ENCODE assay signal across 1 cellular context in genomic region chr17:7021993-7022778, GRCh38.
TF ChIP-seq lines count a peak whose summit lies in the region.

No MANE protein-coding gene starts in this region.

TF ChIP-seq in HepG2, 621 proteins besides CTCF, POLR2A, EP300 and RAD21 (continued from another document and continues in another):
- TF ChIP-seq GMEB2 (CRISPR knock-in tag; IDR thresholded peaks at IDR 0.05; ENCODE audit: low read depth) = no peak
- no peak for TF ChIP-seq SOX5 (CRISPR knock-in tag; IDR thresholded peaks at IDR 0.05; ENCODE audit: borderline replicate concordance)
- TF ChIP-seq CENPX (CRISPR knock-in tag; IDR thresholded peaks at IDR 0.05) = no peak
- TF ChIP-seq MLLT10 (CRISPR knock-in tag; IDR thresholded peaks at IDR 0.05) = no peak
- TF ChIP-seq KMT2A (CRISPR knock-in tag; IDR thresholded peaks at IDR 0.05) = no peak
- no peak for TF ChIP-seq MAFG (CRISPR knock-in tag; IDR thresholded peaks at IDR 0.05)
- TF ChIP-seq DPF2 (CRISPR knock-in tag; IDR thresholded peaks at IDR 0.05; ENCODE audit: borderline replicate concordance, low read depth) = no peak
- no peak for TF ChIP-seq SOX6 (IDR thresholded peaks at IDR 0.05)
- TF ChIP-seq SOX6 (CRISPR knock-in tag; IDR thresholded peaks at IDR 0.05) = no peak
- no peak for TF ChIP-seq CBX2 (IDR thresholded peaks at IDR 0.05; ENCODE audit: low read depth, low read length)
- TF ChIP-seq CBX2 (CRISPR knock-in tag; IDR thresholded peaks at IDR 0.05; ENCODE audit: low read depth) = no peak
- TF ChIP-seq RXRB (CRISPR knock-in tag; IDR thresholded peaks at IDR 0.05; ENCODE audit: borderline replicate concordance) = no peak
- TF ChIP-seq ZFP36 (IDR thresholded peaks at IDR 0.05; ENCODE audit: borderline replicate concordance, low read depth, low read length, partially characterized antibody) = no peak
- no peak for TF ChIP-seq PHF21A (CRISPR knock-in tag; IDR thresholded peaks at IDR 0.05)
- no peak for TF ChIP-seq ZNF460 (CRISPR knock-in tag; IDR thresholded peaks at IDR 0.05; ENCODE audit: borderline replicate concordance)
- no peak for TF ChIP-seq MAFF (IDR thresholded peaks at IDR 0.05; ENCODE audit: low read depth, low read length)
- TF ChIP-seq NR3C1 (CRISPR knock-in tag; IDR thresholded peaks at IDR 0.05) = no peak
- TF ChIP-seq NFKBIZ (CRISPR knock-in tag; IDR thresholded peaks at IDR 0.05) = no peak
- TF ChIP-seq RBAK (CRISPR knock-in tag; IDR thresholded peaks at IDR 0.05) = no peak
- TF ChIP-seq ZNF597 (CRISPR knock-in tag; IDR thresholded peaks at IDR 0.05) = no peak
- no peak; the same call in 1 of the 2 replicates for TF ChIP-seq MXD3 (CRISPR knock-in tag; IDR thresholded peaks at IDR 0.05)
- no peak for TF ChIP-seq STAT6 (CRISPR knock-in tag; IDR thresholded peaks at IDR 0.05; ENCODE audit: borderline replicate concordance)
- TF ChIP-seq ZNF629 (CRISPR knock-in tag; conservative IDR thresholded peaks at IDR 0.05) = no peak
- no peak for TF ChIP-seq ZNF496 (CRISPR knock-in tag; IDR thresholded peaks at IDR 0.05; ENCODE audit: insufficient replicate concordance)
- no peak for TF ChIP-seq LCORL (IDR thresholded peaks at IDR 0.05)
- peak; percentile 73; the same call in 1 of the 2 replicates for TF ChIP-seq LCORL (CRISPR knock-in tag; IDR thresholded peaks at IDR 0.05)
- TF ChIP-seq ZNF44 (CRISPR knock-in tag; IDR thresholded peaks at IDR 0.05) = no peak
- no peak for TF ChIP-seq FOXM1 (CRISPR knock-in tag; IDR thresholded peaks at IDR 0.05)
- no peak for TF ChIP-seq ZNF562 (CRISPR knock-in tag; IDR thresholded peaks at IDR 0.05; ENCODE audit: borderline replicate concordance)
- TF ChIP-seq NFE2 (CRISPR knock-in tag; IDR thresholded peaks at IDR 0.05) = no peak
- TF ChIP-seq ELK4 (CRISPR knock-in tag; IDR thresholded peaks at IDR 0.05; ENCODE audit: borderline replicate concordance) = no peak
- TF ChIP-seq CEBPZ (IDR thresholded peaks at IDR 0.05; ENCODE audit: low read length) = no peak
- peak; percentile 44; the same call in 1 of the 2 replicates for TF ChIP-seq BCL6 (CRISPR knock-in tag; IDR thresholded peaks at IDR 0.05)
- TF ChIP-seq SMC3 (IDR thresholded peaks at IDR 0.05; ENCODE audit: low read length) = no peak; the same call in 1 of the 2 replicates
- TF ChIP-seq CREB3 (CRISPR knock-in tag; IDR thresholded peaks at IDR 0.05) = no peak
- TF ChIP-seq HDAC6 (IDR thresholded peaks at IDR 0.05; ENCODE audit: low read depth, low read length) = no peak
- no peak for TF ChIP-seq PAX8 (CRISPR knock-in tag; IDR thresholded peaks at IDR 0.05; ENCODE audit: borderline replicate concordance)
- TF ChIP-seq NCOA2 (CRISPR knock-in tag; IDR thresholded peaks at IDR 0.05) = no peak
- TF ChIP-seq ZBTB49 (CRISPR knock-in tag; IDR thresholded peaks at IDR 0.05; ENCODE audit: borderline replicate concordance) = no peak
- no peak for TF ChIP-seq RFX1 (IDR thresholded peaks at IDR 0.05)
- TF ChIP-seq ZNF296 (CRISPR knock-in tag; conservative IDR thresholded peaks at IDR 0.05) = no peak
- TF ChIP-seq ZNF598 (CRISPR knock-in tag; IDR thresholded peaks at IDR 0.05; ENCODE audit: borderline replicate concordance) = no peak
- peak; percentile 64 for TF ChIP-seq ZFX (CRISPR knock-in tag; IDR thresholded peaks at IDR 0.05; ENCODE audit: low read depth)
- peak; percentile 56; the same call in 1 of the 2 replicates for TF ChIP-seq KDM4B (CRISPR knock-in tag; IDR thresholded peaks at IDR 0.05)
- no peak for TF ChIP-seq ZNF207 (IDR thresholded peaks at IDR 0.05; ENCODE audit: borderline replicate concordance)
- no peak for TF ChIP-seq NR2F1 (CRISPR knock-in tag; IDR thresholded peaks at IDR 0.05)
- 0 out of 2 replicates have a peak, but pooled peaks have one; percentile 54 for TF ChIP-seq ZBTB26 (CRISPR knock-in tag; IDR thresholded peaks at IDR 0.05; ENCODE audit: borderline replicate concordance)
- no peak for TF ChIP-seq PRDM4 (CRISPR knock-in tag; IDR thresholded peaks at IDR 0.05; ENCODE audit: borderline replicate concordance)
- TF ChIP-seq ZEB1 (IDR thresholded peaks at IDR 0.05; ENCODE audit: insufficient replicate concordance, low read depth) = no peak
- 0 out of 2 replicates have a peak, but pooled peaks have one; percentile 31 for TF ChIP-seq CCDC6 (CRISPR knock-in tag; IDR thresholded peaks at IDR 0.05)
- TF ChIP-seq ZNF34 (CRISPR knock-in tag; IDR thresholded peaks at IDR 0.05; ENCODE audit: borderline replicate concordance) = no peak
- no peak for TF ChIP-seq PRPF4 (IDR thresholded peaks at IDR 0.05; ENCODE audit: low read depth, low read length, poor library complexity, severe bottlenecking)
- TF ChIP-seq ZNF256 (CRISPR knock-in tag; conservative IDR thresholded peaks at IDR 0.05) = no peak
- TF ChIP-seq ZC3H4 (CRISPR knock-in tag; IDR thresholded peaks at IDR 0.05; ENCODE audit: borderline replicate concordance) = no peak
- no peak for TF ChIP-seq GTF2F1 (IDR thresholded peaks at IDR 0.05; ENCODE audit: low read length)
- TF ChIP-seq ZNF674 (CRISPR knock-in tag; IDR thresholded peaks at IDR 0.05; ENCODE audit: low read depth) = no peak
